ENCODE assay signal across 33 cellular contexts in the genomic region with DNA sequence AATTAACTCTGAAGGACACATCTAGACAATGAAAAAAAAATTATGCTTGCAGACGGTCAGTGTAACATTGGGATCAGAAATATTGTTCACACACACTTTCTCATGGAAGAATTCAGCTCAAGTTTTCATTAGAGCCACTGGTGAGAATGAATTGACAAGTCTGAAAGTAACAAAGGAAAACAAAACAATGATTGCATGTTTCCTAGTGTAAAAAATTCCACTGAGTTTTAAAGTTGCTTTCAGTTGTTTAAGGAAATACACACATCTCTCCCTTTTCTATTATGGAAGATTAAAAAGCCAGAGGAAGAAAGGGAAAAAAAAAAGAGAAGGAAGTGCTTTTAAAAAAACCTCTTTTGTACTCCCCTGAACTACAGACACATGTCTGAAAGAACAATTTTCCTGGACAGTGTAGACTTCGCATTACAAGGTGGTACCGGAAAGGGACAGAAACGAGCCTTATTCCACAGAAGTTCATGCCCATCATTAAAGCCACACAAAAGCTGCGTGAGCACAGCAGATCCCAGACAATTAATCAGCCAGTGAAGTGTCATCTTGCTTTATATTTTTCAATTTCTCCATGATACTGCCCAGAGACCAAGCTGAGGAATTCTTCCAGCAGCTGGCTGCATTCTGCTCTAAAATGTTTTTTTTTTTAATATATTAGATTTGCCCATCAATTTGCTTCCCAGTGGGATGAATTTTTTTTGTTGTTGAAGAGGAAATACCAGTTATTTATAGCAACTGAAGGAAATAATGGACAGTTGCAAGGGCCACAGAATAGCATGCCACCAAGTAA.
"Had no signal": no experiment of that assay in that cellular context is flagged by ENCODE, and none has a peak within 500 bp of the region (broad histone marks: within the 10 kb centered on the region; RNA-seq: fewer than 3 reads in every experiment).

No MANE protein-coding gene starts in this region.

- H3K9me3 ChIP-seq: colonic mucosa, esophagus muscularis mucosa, psoas muscle, right atrium auricular region, stomach, thyroid gland, upper lobe of left lung, vagina had no signal

- H3K79me2 ChIP-seq: parathyroid adenoma had no signal

- H3K4me1 Mint-ChIP-seq: activated CD4-positive, alpha-beta memory T cell treated with anti-CD3 and anti-CD28 coated beads, Interleukin-2, amount 10 ng/mL, durations not matched to agents 7 days and 5 days; activated CD4-positive, alpha-beta T cell treated with anti-CD3 and anti-CD28 coated beads, Interleukin-2, amount 10 ng/mL, durations not matched to agents 7 days and 5 days; activated T-helper 17 cell treated with anti-CD3 and anti-CD28 coated beads, Interleukin-2, amount 50 U/mL, for 72 hours; immature natural killer cell; naive B cell; nephron progenitor cell; stimulated activated naive B cell treated with anti-CD40 and anti-IgM and Interleukin-4, amounts not matched to agents 10 μg/mL and 1 μg/mL and 100 μg/mL, for 72 hours; T-helper 17 cell had no signal

- H3K27me3 Mint-ChIP-seq: activated CD4-positive, alpha-beta memory T cell treated with anti-CD3 and anti-CD28 coated beads, Interleukin-2, amount 10 ng/mL, durations not matched to agents 7 days and 5 days; activated CD4-positive, alpha-beta T cell treated with anti-CD3 and anti-CD28 coated beads, Interleukin-2, amount 10 ng/mL, durations not matched to agents 7 days and 5 days; stimulated activated naive B cell treated with anti-CD40 and anti-IgM and Interleukin-4, amounts not matched to agents 10 μg/mL and 1 μg/mL and 100 μg/mL, for 72 hours; T-helper 17 cell had no signal

- H2AFZ ChIP-seq: parathyroid adenoma had no signal

- H3K27ac Mint-ChIP-seq: activated CD4-positive, alpha-beta memory T cell treated with anti-CD3 and anti-CD28 coated beads, Interleukin-2, amount 10 ng/mL, durations not matched to agents 7 days and 5 days; activated CD4-positive, alpha-beta T cell treated with anti-CD3 and anti-CD28 coated beads, Interleukin-2, amount 10 ng/mL, durations not matched to agents 7 days and 5 days; activated T-helper 17 cell treated with anti-CD3 and anti-CD28 coated beads, Interleukin-2, amount 50 U/mL, for 72 hours; immature natural killer cell; naive B cell; stimulated activated naive B cell treated with anti-CD40 and anti-IgM and Interleukin-4, amounts not matched to agents 10 μg/mL and 1 μg/mL and 100 μg/mL, for 72 hours; T-helper 17 cell; WTC11 had no signal

- H3K9me3 Mint-ChIP-seq: activated CD4-positive, alpha-beta memory T cell treated with anti-CD3 and anti-CD28 coated beads, Interleukin-2, amount 10 ng/mL, durations not matched to agents 7 days and 5 days; activated CD4-positive, alpha-beta T cell treated with anti-CD3 and anti-CD28 coated beads, Interleukin-2, amount 10 ng/mL, durations not matched to agents 7 days and 5 days; activated T-helper 17 cell treated with anti-CD3 and anti-CD28 coated beads, Interleukin-2, amount 50 U/mL, for 72 hours had no signal

- H3K36me3 ChIP-seq: colonic mucosa, right atrium auricular region, thyroid gland, vagina had no signal

- H3K9ac ChIP-seq: parathyroid adenoma had no signal

- ATAC-seq: activated T-cell treated with anti-CD3 and anti-CD28 coated beads, Interleukin-2, amount 50 U/mL, for 4 hours; activated T-helper 17 cell treated with anti-CD3 and anti-CD28 coated beads, Interleukin-2, amount 50 U/mL, for 72 hours; foreskin keratinocyte; left lobe of liver; psoas muscle; stimulated activated naive B cell treated with anti-CD40 and anti-IgM and Interleukin-4, amounts not matched to agents 10 μg/mL and 1 μg/mL and 100 μg/mL, for 72 hours; T-helper 17 cell; WTC11 had no signal

- H3K27ac ChIP-seq: colonic mucosa, esophagus muscularis mucosa, foreskin keratinocyte, parathyroid adenoma, psoas muscle, right atrium auricular region, stomach, thyroid gland, vagina had no signal

- H3K4me2 ChIP-seq: smooth muscle cell had no signal

- H3K36me3 Mint-ChIP-seq: immature natural killer cell; naive B cell; stimulated activated naive B cell treated with anti-CD40 and anti-IgM and Interleukin-4, amounts not matched to agents 10 μg/mL and 1 μg/mL and 100 μg/mL, for 72 hours had no signal

- H3K4me1 ChIP-seq: colonic mucosa, foreskin keratinocyte, parathyroid adenoma, psoas muscle, right atrium auricular region, stomach, thyroid gland, vagina had no signal

- DNase-seq: activated CD4-positive, alpha-beta memory T cell treated with anti-CD3 and anti-CD28 coated beads, Interleukin-2, amount 10 ng/mL, durations not matched to agents 7 days and 5 days; activated CD4-positive, alpha-beta T cell treated with anti-CD3 and anti-CD28 coated beads for 1 hour; activated CD4-positive, alpha-beta T cell treated with anti-CD3 and anti-CD28 coated beads, Interleukin-2, amount 10 ng/mL, durations not matched to agents 7 days and 5 days; activated gamma-delta T cell treated with Interleukin-2 at 50 U/mL for 16 hours; activated naive CD4-positive, alpha-beta T cell treated with anti-CD3 and anti-CD28 coated beads, Interleukin-2, amount 50 U/mL, for 16 hours; activated T-cell treated with anti-CD3 and anti-CD28 coated beads, Interleukin-2, amount 50 U/mL, for 4 hours; amniotic stem cell; colonic mucosa; effector CD8-positive, alpha-beta T cell; foreskin keratinocyte; heart left ventricle; hypothalamus; immature natural killer cell; kidney; naive B cell; nephron progenitor cell; occipital lobe; psoas muscle; stimulated activated CD4-positive, alpha-beta T cell treated with anti-CD3 and anti-CD28 coated beads, Interleukin-1b, Interleukin-23, amount 100 ng/mL, for 48 hours; stimulated activated naive B cell treated with anti-CD40 and anti-IgM and Interleukin-4, amounts not matched to agents 10 μg/mL and 1 μg/mL and 100 μg/mL, for 72 hours; stomach; T-helper 17 cell; T1000; thyroid gland; upper lobe of left lung had no signal

- H3K27me3 ChIP-seq: colonic mucosa, esophagus muscularis mucosa, foreskin keratinocyte, heart left ventricle, right atrium auricular region, stomach, thyroid gland, upper lobe of left lung, vagina had no signal

- H3K4me3 Mint-ChIP-seq: activated CD4-positive, alpha-beta memory T cell treated with anti-CD3 and anti-CD28 coated beads, Interleukin-2, amount 10 ng/mL, durations not matched to agents 7 days and 5 days; activated CD4-positive, alpha-beta T cell treated with anti-CD3 and anti-CD28 coated beads, Interleukin-2, amount 10 ng/mL, durations not matched to agents 7 days and 5 days; activated T-cell treated with anti-CD3 and anti-CD28 coated beads, Interleukin-2, amount 50 U/mL, for 4 hours; activated T-helper 17 cell treated with anti-CD3 and anti-CD28 coated beads, Interleukin-2, amount 50 U/mL, for 72 hours; immature natural killer cell; naive B cell; nephron progenitor cell; stimulated activated naive B cell treated with anti-CD40 and anti-IgM and Interleukin-4, amounts not matched to agents 10 μg/mL and 1 μg/mL and 100 μg/mL, for 72 hours; T-helper 17 cell; WTC11 had no signal

- H3K4me3 ChIP-seq: colonic mucosa, esophagus muscularis mucosa, heart left ventricle, psoas muscle, right atrium auricular region, smooth muscle cell, stomach, thyroid gland, upper lobe of left lung, vagina had no signal
